Comparison of ENCODE assay signal across 22 cellular contexts in the genomic region with DNA sequence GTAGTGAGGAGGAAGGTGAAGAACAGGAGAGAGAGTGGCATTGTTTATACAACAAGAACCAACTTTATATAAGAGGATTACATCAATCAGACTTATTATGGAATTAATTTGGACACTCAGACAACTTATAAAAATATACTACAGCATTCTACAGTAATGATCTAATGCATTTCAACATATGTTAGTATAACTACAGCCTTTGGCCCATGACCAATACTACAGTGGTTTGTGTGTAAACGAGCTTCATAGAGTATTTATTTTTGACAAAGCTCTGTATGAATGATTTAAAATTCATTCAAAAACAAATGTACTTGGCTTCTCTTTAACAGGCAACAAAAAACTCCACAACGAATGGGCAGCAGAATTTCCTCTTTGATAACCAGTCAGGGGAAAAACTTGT.
DNase-seq lines count a peak whose midpoint lies in the region; TF ChIP-seq lines count a peak whose summit lies in the region.
"Had no signal": no experiment of that assay in that cellular context is flagged by ENCODE, and none has a peak within 500 bp of the region (broad histone marks: within the 10 kb centered on the region; RNA-seq: fewer than 3 reads in every experiment).

No MANE protein-coding gene starts in this region.

- H3K9ac ChIP-seq in adipocyte (ENCODE audit: low read length) (no peak overlapping the region), smooth muscle cell (ENCODE audit: low read depth) (peak overlapping the region; percentile 1)

- H3K4me2 ChIP-seq in smooth muscle cell, result peak overlapping the region; percentile 45
- H3K4me2 ChIP-seq: GM23338 had no signal

- H3K36me3 ChIP-seq in adipocyte (ENCODE audit: control insufficient read depth, insufficient read depth, low read length, severe bottlenecking), result no peaks in the 10 kb centered on the region
- no peaks in the 10 kb centered on the region for H3K36me3 ChIP-seq in smooth muscle cell (ENCODE audit: low read depth)
- no peaks in the 10 kb centered on the region for H3K36me3 ChIP-seq in effector memory CD4-positive, alpha-beta T cell (ENCODE audit: control insufficient read depth, insufficient read depth, low read length)
- H3K36me3 ChIP-seq: gastrocnemius medialis had no signal

- peaks cover 44% of the 10 kb centered on the region for H4K20me1 ChIP-seq in smooth muscle cell (ENCODE audit: low read depth)

- H3K4me3 ChIP-seq in adipocyte (ENCODE audit: low read length) (no peak overlapping the region), smooth muscle cell (no peak overlapping the region)
- no peak overlapping the region for H3K4me3 ChIP-seq in effector memory CD4-positive, alpha-beta T cell (ENCODE audit: insufficient read depth, low read depth, low read length, poor library complexity, severe bottlenecking)
- H3K4me3 ChIP-seq: gastrocnemius medialis, GM23338, lung had no signal

- H3K27me3 ChIP-seq in adipocyte (replicated peaks; ENCODE audit: control insufficient read depth, insufficient read depth, low read length) (no peaks in the 10 kb centered on the region), smooth muscle cell (ENCODE audit: low read depth) (no peaks in the 10 kb centered on the region)
- no peaks in the 10 kb centered on the region for H3K27me3 ChIP-seq in effector memory CD4-positive, alpha-beta T cell (replicated peaks; ENCODE audit: control insufficient read depth, insufficient read depth, low read length, poor library complexity, severe bottlenecking)
- H3K27me3 ChIP-seq: gastrocnemius medialis had no signal

- H3K9me3 ChIP-seq in adipocyte (ENCODE audit: control insufficient read depth, low read length) (no peaks in the 10 kb centered on the region), smooth muscle cell (replicated peaks; ENCODE audit: low read depth) (no peaks in the 10 kb centered on the region)
- H3K9me3 ChIP-seq in effector memory CD4-positive, alpha-beta T cell (ENCODE audit: control insufficient read depth, low read length), result no peaks in the 10 kb centered on the region
- H3K9me3 ChIP-seq: gastrocnemius medialis had no signal

- H3K4me1 ChIP-seq in adipocyte (ENCODE audit: control insufficient read depth, insufficient read depth, low read length), result peaks cover 12% of the 10 kb centered on the region
- peaks cover 36% of the 10 kb centered on the region for H3K4me1 ChIP-seq in smooth muscle cell (ENCODE audit: low read depth)
- no peaks in the 10 kb centered on the region for H3K4me1 ChIP-seq in effector memory CD4-positive, alpha-beta T cell (ENCODE audit: control insufficient read depth, insufficient read depth, low read length, poor library complexity, severe bottlenecking)

- no peak overlapping the region for H2AFZ ChIP-seq in smooth muscle cell (ENCODE audit: low read depth)
- H2AFZ ChIP-seq: GM23338 had no signal

- 67% methylated on average over 2 of the region's 2 CpGs for WGBS in smooth muscle cell (ENCODE audit: low lambda C conversion rate)

- no peak for TF ChIP-seq CTCF in smooth muscle cell (IDR thresholded peaks at IDR 0.05; ENCODE audit: borderline replicate concordance, insufficient read depth, poor library complexity, severe bottlenecking)

- H3F3A ChIP-seq in smooth muscle cell (ENCODE audit: low read depth), result no peaks in the 10 kb centered on the region

- peak; percentile 41 for DNase-seq in DMS79 treated with DMSO at 0.1 percent for 48 hours (lab: John Stamatoyannopoulos, UW)
- DNase-seq in DMS79 (lab: John Stamatoyannopoulos, UW), result no peak
- DNase-seq in adipocyte (ENCODE audit: low read depth), result peak; percentile 80
- peak; percentile 83 for DNase-seq in fibroblast of peridontal ligament (ENCODE audit: extremely low read depth)
- no peak for DNase-seq in smooth muscle cell (lab: John Stamatoyannopoulos, UW; ENCODE audit: unreplicated experiment)
- no peak for DNase-seq in effector memory CD4-positive, alpha-beta T cell
- no peak for DNase-seq in kidney glomerular epithelial cell (lab: John Stamatoyannopoulos, UW)
- DNase-seq in stimulated activated CD4-positive, alpha-beta T cell treated with anti-CD3 and anti-CD28 coated beads, Interleukin-2, amount 100 ng/mL, for 48 hours, result no peak
- DNase-seq: 8988T; activated CD4-positive, alpha-beta T cell treated with anti-CD3 and anti-CD28 coated beads, Interleukin-2, amount 50 U/mL, for 4 hours; activated CD8-positive, alpha-beta memory T cell treated with anti-CD3 and anti-CD28 coated beads, Interleukin-2, amount 50 U/mL, for 48 hours; activated effector memory CD4-positive, alpha-beta T cell treated with Interleukin-2 at 50 U/mL for 16 hours; activated naive CD8-positive, alpha-beta T cell treated with anti-CD3 and anti-CD28 coated beads, Interleukin-2, amount 10 ng/mL, durations not matched to agents 7 days and 5 days; CD8-positive, alpha-beta memory T cell; cortex of kidney; gastrocnemius medialis; NCI-H1417 treated with DMSO at 0.1 percent for 48 hours; nucleus accumbens; stimulated activated CD4-positive, alpha-beta T cell treated with anti-CD3 and anti-CD28 coated beads, Interleukin-4, amount 100 ng/mL, for 4 hours; stimulated activated naive CD8-positive, alpha-beta T cell treated with anti-CD3 and anti-CD28 coated beads, Interleukin-15, Interleukin-2, amounts not matched to agents 100 U/mL and 50 U/mL, for 24 hours had no signal

- H3K79me2 ChIP-seq in smooth muscle cell (ENCODE audit: low read depth), result peaks cover 30% of the 10 kb centered on the region

- H3K27ac ChIP-seq in smooth muscle cell (ENCODE audit: low read depth), result peak overlapping the region; percentile 57
- H3K27ac ChIP-seq in effector memory CD4-positive, alpha-beta T cell (ENCODE audit: insufficient read depth, low read length, poor library complexity, severe bottlenecking), result no peak overlapping the region
- H3K27ac ChIP-seq: gastrocnemius medialis had no signal

Comparison
In these comparisons a context has a peak if more than half of its experiments do, and no peak if none do; other contexts are left out.
1. DNase-seq: peak in DMS79 treated with DMSO at 0.1 percent for 48 hours (single experiment), adipocyte (single experiment) and fibroblast of peridontal ligament (single experiment); none in DMS79 (single experiment), smooth muscle cell (single experiment), effector memory CD4-positive, alpha-beta T cell (0 of 3), kidney glomerular epithelial cell (single experiment) and stimulated activated CD4-positive, alpha-beta T cell treated with anti-CD3 and anti-CD28 coated beads, Interleukin-2, amount 100 ng/mL, for 48 hours (0 of 2).